In the genomic region with DNA sequence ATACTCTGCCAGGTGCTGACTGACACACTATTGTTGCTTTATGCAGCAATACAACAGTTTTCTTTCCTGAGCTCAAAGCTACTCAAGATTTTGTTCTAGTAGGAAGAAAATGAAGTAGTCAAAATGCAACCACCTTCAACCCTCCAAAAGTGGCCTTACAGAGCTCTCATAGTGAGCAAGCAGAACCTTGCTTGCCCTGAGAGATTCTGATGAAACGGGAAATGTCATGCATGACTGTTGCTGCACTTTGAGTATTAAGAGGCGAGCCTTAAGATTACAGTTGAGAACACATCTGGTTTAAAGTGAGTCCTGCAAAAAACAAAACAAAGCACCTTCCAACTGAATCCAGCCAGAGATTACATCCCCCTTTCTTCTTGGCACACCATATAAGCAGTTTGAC, we compare ENCODE assay signal across 21 cellular contexts. TPM values are rescaled to one million over a fixed set of nuclear protein-coding genes. Genes with fewer than 3 reads are reported as not detected.
A peak's percentile ranks its signal among the peaks of the same experiment; 100 is the strongest.
DNase-seq lines count a peak whose midpoint lies in the region; ATAC-seq and TF ChIP-seq lines count a peak whose summit lies in the region.
"Had no signal": no experiment of that assay in that cellular context is flagged by ENCODE, and none has a peak within 500 bp of the region (broad histone marks: within the 10 kb centered on the region; RNA-seq: fewer than 3 reads in every experiment).

No MANE protein-coding gene starts in this region.

- H3K27me3 ChIP-seq in ascending aorta = no peaks in the 10 kb centered on the region

- no peaks in the 10 kb centered on the region for H3K9me3 ChIP-seq in ascending aorta

- H3K9me3 Mint-ChIP-seq in HFFc6 = no peaks in the 10 kb centered on the region
- no peaks in the 10 kb centered on the region for H3K9me3 Mint-ChIP-seq in naive thymus-derived CD8-positive, alpha-beta T cell
- H3K9me3 Mint-ChIP-seq: neural crest cell had no signal

- intact Hi-C loops in ascending aorta (cut with DNase I) = loop anchor here (10.0 kb wide), 1 partner anchor 269 kb away; no protein-coding TSS in a partner anchor

- no peak overlapping the region for H3K27ac Mint-ChIP-seq in HFFc6
- H3K27ac Mint-ChIP-seq in naive thymus-derived CD8-positive, alpha-beta T cell = no peak overlapping the region

- no peak for TF ChIP-seq CTCF in HFFc6 (IDR thresholded peaks at IDR 0.05)
- no peak for TF ChIP-seq CTCF in ascending aorta (IDR thresholded peaks at IDR 0.05)

- H3K27ac ChIP-seq in ascending aorta = no peak overlapping the region

- peaks cover 9% of the 10 kb centered on the region for H3K27me3 Mint-ChIP-seq in HFFc6 (ENCODE audit: insufficient read depth)
- peaks cover 0 to 2% (median 0%) of the 10 kb centered on the region in 5 donors for H3K27me3 Mint-ChIP-seq in naive thymus-derived CD8-positive, alpha-beta T cell

- DNase-seq in iris pigment epithelial cell (ENCODE audit: low read depth) (peak; percentile 38), HFFc6 (no peak), ascending aorta (ENCODE audit: low spot score in 2 of 2) (no peak)
- DNase-seq in stimulated activated CD8-positive, alpha-beta memory T cell treated with anti-CD3 and anti-CD28 coated beads, Interleukin-4, amount 100 ng/mL, for 48 hours = no peak
- no peak for DNase-seq in naive thymus-derived CD8-positive, alpha-beta T cell
- DNase-seq: activated effector memory CD4-positive, alpha-beta T cell treated with anti-CD3 and anti-CD28 coated beads, Interleukin-2, amount 50 U/mL, for 16 hours; Calu3; cortex of kidney; GDM1; glutamatergic neuron; islet precursor cell; mesendoderm; NCI-H2029; NCI-H524; PC-3 had no signal

- ATAC-seq in GM18502 (IDR thresholded peaks at IDR 0.05; ENCODE audit: poor library complexity, unreplicated experiment) = peak; percentile 81
- ATAC-seq in GM21390 (IDR thresholded peaks at IDR 0.05; ENCODE audit: unreplicated experiment) = peak; percentile 82
- ATAC-seq in HG03442 (IDR thresholded peaks at IDR 0.05; ENCODE audit: unreplicated experiment) = peak; percentile 93
- ATAC-seq in naive thymus-derived CD8-positive, alpha-beta T cell = no peak
- ATAC-seq: PC-3 had no signal

- H3K36me3 ChIP-seq in ascending aorta = no peaks in the 10 kb centered on the region

- POLR2A ChIA-PET in naive thymus-derived CD8-positive, alpha-beta T cell (lab: Charles Lee) = no interaction called here

- H3K4me1 ChIP-seq in ascending aorta = no peaks in the 10 kb centered on the region

- peaks cover 6% of the 10 kb centered on the region for H3K4me1 Mint-ChIP-seq in HFFc6 (ENCODE audit: low read depth)
- no peaks in the 10 kb centered on the region for H3K4me1 Mint-ChIP-seq in naive thymus-derived CD8-positive, alpha-beta T cell
- H3K4me1 Mint-ChIP-seq: neural crest cell had no signal

- H3K36me3 Mint-ChIP-seq in HFFc6 (ENCODE audit: low read depth) = no peaks in the 10 kb centered on the region
- no peaks in the 10 kb centered on the region for H3K36me3 Mint-ChIP-seq in naive thymus-derived CD8-positive, alpha-beta T cell

- H3K4me3 ChIP-seq in ascending aorta = no peak overlapping the region

- no peak overlapping the region for H3K4me3 Mint-ChIP-seq in HFFc6
- H3K4me3 Mint-ChIP-seq in naive thymus-derived CD8-positive, alpha-beta T cell = no peak overlapping the region
- H3K4me3 Mint-ChIP-seq: neural crest cell had no signal

RNA-seq across cellular contexts. Expression of gene MINDY4B, which starts 29.7 kb away (rescaled TPM):
- not detected for total RNA-seq in HFFc6 (2021; fragmentation: NEBNext Ultra II Directional; extraction: Animal tissue kit (Norgen Biotek cat#: 25700))
- not detected for total RNA-seq in naive thymus-derived CD8-positive, alpha-beta T cell
- polyA plus RNA-seq in naive thymus-derived CD8-positive, alpha-beta T cell = not detected
- not detected for total RNA-seq in ascending aorta
- total RNA-seq: Calu3, epithelial cell of proximal tubule, neural crest cell, PC-3, temporal lobe had no signal

Comparison
In these comparisons a context has a peak if more than half of its experiments do, and no peak if none do; other contexts are left out.
1. ATAC-seq: peak in GM18502 (single experiment), GM21390 (single experiment) and HG03442 (single experiment); none in naive thymus-derived CD8-positive, alpha-beta T cell (0 of 2).